ENCODE assay signal across 2 cellular contexts in the genomic region with DNA sequence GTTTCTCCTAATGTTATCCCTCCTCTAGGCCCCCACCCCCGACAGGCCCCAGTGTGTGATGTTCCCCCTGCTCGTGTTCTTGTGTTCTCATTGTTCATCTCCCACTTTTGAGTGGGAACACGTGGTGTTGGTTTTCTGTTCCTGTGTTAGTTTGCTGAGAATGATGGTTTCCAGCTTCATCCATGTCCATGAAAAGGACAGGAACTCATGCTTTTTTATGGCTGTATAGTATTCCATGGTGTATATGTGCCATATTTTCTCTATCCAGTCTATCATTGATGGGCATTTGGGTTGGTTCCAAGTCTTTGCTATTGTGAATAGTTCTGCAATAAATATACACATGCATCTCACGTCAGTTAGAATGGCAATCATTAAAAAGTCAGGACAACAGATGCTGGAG.
DNase-seq lines count a peak whose midpoint lies in the region; ATAC-seq, FAIRE-seq and TF ChIP-seq lines count a peak whose summit lies in the region.
"Not testable (repeated sequence)": the region's sequence is repeated elsewhere in the genome, so short reads cannot be mapped to it uniquely, and the experiment has no call there.

No MANE protein-coding gene starts in this region.

- CTCF ChIA-PET in HEK293 (lab: Yijun Ruan, JAX) = interaction anchor here (0.6 kb wide), 1 partner anchor 217 kb away, joined by 3 read pairs; no protein-coding TSS in a partner anchor
- CTCF ChIA-PET in K562 (lab: Yijun Ruan, JAX; ENCODE audit: low intra/inter-chr PET ratio) = not testable (repeated sequence)

- not testable (repeated sequence) for H3K27ac ChIP-seq in HEK293 (ENCODE audit: extremely low read depth, low read depth, low read length); K562 (ENCODE audit: extremely low read depth, low read depth, low read length)

- H3K9me1 ChIP-seq in K562 (ENCODE audit: control insufficient read depth, insufficient read depth, low read length) = not testable (repeated sequence)

- in situ Hi-C loops in K562 (cut with MboI) = not testable (repeated sequence)

- not testable (repeated sequence) for H3K27me3 ChIP-seq in K562 (ENCODE audit: control insufficient read depth in 2 of 2, insufficient read depth in 2 of 2, low read length in 2 of 2)

- not testable (repeated sequence) for H2AFZ ChIP-seq in K562 (ENCODE audit: low read depth, low read length)

- not testable (repeated sequence) for H3K79me2 ChIP-seq in K562 (ENCODE audit: control insufficient read depth, insufficient read depth, low read length)

- not testable (repeated sequence) for H3K4me3 ChIP-seq in HEK293 (ENCODE audit: low read depth, low read length); K562

- DNase-seq in K562 (ENCODE audit: extremely low read depth in 1 of 4, low spot score in 3 of 4) = not testable (repeated sequence)

- not testable (repeated sequence) for FAIRE-seq in K562 (lab: Jason Lieb, UNC)

- not testable (repeated sequence) for TF ChIP-seq EP300 in K562 (IDR thresholded peaks at IDR 0.05; ENCODE audit: low read length)

- 3% methylated on average over 4 of the region's 4 CpGs for WGBS in K562 (ENCODE audit: insufficient coverage, low coverage, missing lambda C conversion rate)

- not testable (repeated sequence) for BruUV-seq in K562 (replicated peaks; lab: Mats Ljungman, UMichigan)

- H3K4me1 ChIP-seq in HEK293 (ENCODE audit: control insufficient read depth, insufficient read depth, low read length); K562 (replicated peaks in 1 of 2; ENCODE audit: control insufficient read depth in 2 of 2, insufficient read depth in 2 of 2, low read length in 2 of 2): not testable (repeated sequence)

- TF ChIP-seq POLR2A in K562 (conservative IDR thresholded peaks at IDR 0.05) = not testable (repeated sequence)

- H4K20me1 ChIP-seq in K562 (replicated peaks; ENCODE audit: control insufficient read depth, insufficient read depth, low read length) = not testable (repeated sequence)

- H3K4me2 ChIP-seq in K562 (ENCODE audit: insufficient read depth, low read length) = not testable (repeated sequence)

- not testable (repeated sequence) for H3K9ac ChIP-seq in K562 (ENCODE audit: insufficient read depth in 1 of 2, low read depth in 2 of 2, low read length in 2 of 2)

- intact Hi-C loops in K562 (cut with micrococcal nuclease) = not testable (repeated sequence)

- POLR2A ChIA-PET in HEK293 (lab: Yijun Ruan, JAX); K562 (lab: Yijun Ruan, JAX): not testable (repeated sequence)

- not testable (repeated sequence) for ATAC-seq in K562

- H3K9me3 ChIP-seq in HEK293 (ENCODE audit: control insufficient read depth, insufficient read depth, low read depth, low read length); K562 (replicated peaks; ENCODE audit: control insufficient read depth, insufficient read depth, low read depth, low read length): not testable (repeated sequence)

- H3K36me3 ChIP-seq in HEK293 (ENCODE audit: control insufficient read depth in 2 of 2, insufficient read depth in 1 of 2, low read length in 2 of 2); K562 (ENCODE audit: control insufficient read depth, insufficient read depth, low read length): not testable (repeated sequence)

- not testable (repeated sequence) for TF ChIP-seq RAD21 in K562 (CRISPR knock-in tag; conservative IDR thresholded peaks at IDR 0.05 in 1 of 2, IDR thresholded peaks at IDR 0.05 in 1 of 2)

- not testable (repeated sequence) for TF ChIP-seq CTCF in HEK293 (tag by site-specific recombination; IDR thresholded peaks at IDR 0.05); K562 (IDR thresholded peaks at IDR 0.05 in 2 of 3, conservative IDR thresholded peaks at IDR 0.05 in 1 of 3; ENCODE audit: insufficient read depth in 2 of 3, low read depth in 1 of 3, low read length in 3 of 3)

TF ChIP-seq in HEK293, 187 proteins besides CTCF, POLR2A, EP300 and RAD21:
- TF ChIP-seq ZNF146 (tag by site-specific recombination; IDR thresholded peaks at IDR 0.05) = peak; percentile 75

TF ChIP-seq in K562, 482 proteins besides CTCF, POLR2A, EP300 and RAD21:
- peak; percentile 64 for TF ChIP-seq ZNF146 (CRISPR knock-in tag; IDR thresholded peaks at IDR 0.05; ENCODE audit: unreplicated experiment)
TF ChIP-seq in K562: peak in this region for 1; not testable (repeated sequence) for 481.
